In the genomic region with DNA sequence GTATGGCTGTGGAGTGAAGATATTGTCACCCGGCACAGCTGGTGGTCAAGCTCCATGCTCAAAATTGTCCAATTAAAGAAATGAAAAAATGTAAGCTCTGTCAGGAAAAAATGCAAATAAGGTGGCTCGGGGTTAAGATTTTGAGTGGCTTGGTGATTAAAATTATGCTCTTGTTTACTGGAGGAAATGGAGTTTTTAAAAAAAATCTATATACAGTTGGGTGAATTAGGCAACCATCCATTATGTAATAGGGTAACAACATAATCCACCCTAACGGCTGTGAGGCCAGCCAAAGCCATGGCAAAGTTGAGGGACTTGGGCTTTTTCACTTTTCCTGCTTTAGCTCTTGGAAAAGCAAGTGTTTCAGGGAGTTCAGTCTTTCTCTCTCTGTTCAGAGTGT, we compare ENCODE assay signal across 18 cellular contexts.
"Had no signal": no experiment of that assay in that cellular context is flagged by ENCODE, and none has a peak within 500 bp of the region (broad histone marks: within the 10 kb centered on the region; RNA-seq: fewer than 3 reads in every experiment).

No MANE protein-coding gene starts in this region.

- H3K4me3 ChIP-seq: colonic mucosa, heart left ventricle, spleen, stomach, thoracic aorta, transverse colon had no signal

- H3K4me3 Mint-ChIP-seq: naive B cell; nephron; stimulated activated memory B cell treated with anti-CD40 and anti-IgM and Interleukin-4, amounts not matched to agents 10 μg/mL and 1 μg/mL and 100 μg/mL, for 72 hours had no signal

- H3K27ac Mint-ChIP-seq: naive B cell; nephron; stimulated activated memory B cell treated with anti-CD40 and anti-IgM and Interleukin-4, amounts not matched to agents 10 μg/mL and 1 μg/mL and 100 μg/mL, for 72 hours had no signal

- H3K27me3 ChIP-seq: colonic mucosa, heart left ventricle, spleen, stomach, transverse colon had no signal

- H3K4me1 ChIP-seq: colonic mucosa, transverse colon had no signal

- H3K9me3 Mint-ChIP-seq: naive B cell; nephron; stimulated activated memory B cell treated with anti-CD40 and anti-IgM and Interleukin-4, amounts not matched to agents 10 μg/mL and 1 μg/mL and 100 μg/mL, for 72 hours had no signal

- H3K27ac ChIP-seq: colonic mucosa, heart left ventricle, spleen, thoracic aorta, transverse colon had no signal

- DNase-seq: colonic mucosa; dermis blood vessel endothelial cell; erythroblast; heart left ventricle; hippocampal formation; kidney glomerular epithelial cell; mesendoderm; naive B cell; spleen; stimulated activated CD4-positive, alpha-beta T cell treated with anti-CD3 and anti-CD28 coated beads, Interleukin-15, amount 100 ng/mL, for 24 hours; stimulated activated CD4-positive, alpha-beta T cell treated with anti-CD3 and anti-CD28 coated beads, Interleukin-1b, Interleukin-23, amount 100 ng/mL, for 48 hours; stimulated activated CD4-positive, alpha-beta T cell treated with anti-CD3 and anti-CD28 coated beads, Interleukin-4, amount 100 ng/mL, for 24 hours; stomach; substantia nigra; transverse colon had no signal

- H3K36me3 ChIP-seq: colonic mucosa, heart left ventricle, spleen, stomach, thoracic aorta, transverse colon had no signal

- H3K27me3 Mint-ChIP-seq: naive B cell had no signal

- H3K4me1 Mint-ChIP-seq: naive B cell; stimulated activated memory B cell treated with anti-CD40 and anti-IgM and Interleukin-4, amounts not matched to agents 10 μg/mL and 1 μg/mL and 100 μg/mL, for 72 hours had no signal

- H3K9me3 ChIP-seq: colonic mucosa, heart left ventricle, spleen, stomach, thoracic aorta, transverse colon had no signal

- H3K36me3 Mint-ChIP-seq: naive B cell; stimulated activated memory B cell treated with anti-CD40 and anti-IgM and Interleukin-4, amounts not matched to agents 10 μg/mL and 1 μg/mL and 100 μg/mL, for 72 hours had no signal
